ENCODE assay signal across 1 cellular context in genomic region chr13:95987841-95988240, GRCh38.
TF ChIP-seq lines count a peak whose summit lies in the region.

No MANE protein-coding gene starts in this region.

TF ChIP-seq in WTC11, 78 proteins besides CTCF, POLR2A, EP300 and RAD21:
- TF ChIP-seq PRDM15 (CRISPR knock-in tag; IDR thresholded peaks at IDR 0.05) (peak; percentile 86), ZNF232 (CRISPR knock-in tag; IDR thresholded peaks at IDR 0.05) (no peak)
